In genomic region chr10:87850742-87851205, GRCh38 we compare ENCODE assay signal across 9 cellular contexts. TPM values are rescaled to one million over a fixed set of nuclear protein-coding genes. Genes with fewer than 3 reads are reported as not detected.
DNase-seq lines count a peak whose midpoint lies in the region; ATAC-seq, FAIRE-seq and TF ChIP-seq lines count a peak whose summit lies in the region.
"Had no signal": no experiment of that assay in that cellular context is flagged by ENCODE, and none has a peak within 500 bp of the region (broad histone marks: within the 10 kb centered on the region; RNA-seq: fewer than 3 reads in every experiment).

No MANE protein-coding gene starts in this region.

- H2AFZ ChIP-seq in Loucy (ENCODE audit: low read length), result peak overlapping the region; percentile 49; the same call in 1 of the 2 replicates
- H2AFZ ChIP-seq in K562 (ENCODE audit: low read depth, low read length), result peak overlapping the region; percentile 64

- H3K27me3 ChIP-seq in Loucy (ENCODE audit: insufficient read depth, low read length, poor library complexity, severe bottlenecking) (no peaks in the 10 kb centered on the region), K562 (ENCODE audit: control insufficient read depth in 2 of 2, insufficient read depth in 2 of 2, low read length in 2 of 2) (no peaks in the 10 kb centered on the region)

- H3K79me2 ChIP-seq in Loucy (ENCODE audit: insufficient read depth, low read length) (peaks cover 17% of the 10 kb centered on the region; the same call in 1 of the 2 replicates), K562 (ENCODE audit: control insufficient read depth, insufficient read depth, low read length) (no peaks in the 10 kb centered on the region)

- POLR2A ChIA-PET in K562 (lab: Yijun Ruan, JAX), result no interaction called here

- H3K36me3 Mint-ChIP-seq in T-helper 17 cell (ENCODE audit: low read depth), result no peaks in the 10 kb centered on the region

- H3K9me1 ChIP-seq in K562 (ENCODE audit: control insufficient read depth, insufficient read depth, low read length), result no peaks in the 10 kb centered on the region

- H4K20me1 ChIP-seq in Loucy (ENCODE audit: insufficient read depth, low read length, poor library complexity, severe bottlenecking) (no peaks in the 10 kb centered on the region), K562 (replicated peaks; ENCODE audit: control insufficient read depth, insufficient read depth, low read length) (no peaks in the 10 kb centered on the region)

- no peak for TF ChIP-seq EP300 in K562 (IDR thresholded peaks at IDR 0.05; ENCODE audit: low read length)

- ATAC-seq in T-helper 17 cell, result peak; percentile 85
- peak; percentile 97 for ATAC-seq in K562
- ATAC-seq in HG02798 (IDR thresholded peaks at IDR 0.05; ENCODE audit: poor library complexity, unreplicated experiment), result no peak

- H3K4me1 ChIP-seq in Loucy (ENCODE audit: insufficient read depth, low read length, poor library complexity, severe bottlenecking) (peaks cover 32% of the 10 kb centered on the region), K562 (replicated peaks in 1 of 2; ENCODE audit: control insufficient read depth in 2 of 2, insufficient read depth in 2 of 2, low read length in 2 of 2) (no peaks in the 10 kb centered on the region)

- peak overlapping the region; percentile 53 for H3K4me3 Mint-ChIP-seq in T-helper 17 cell

- H3K4me2 ChIP-seq in Loucy (ENCODE audit: low read depth, low read length, poor library complexity, severe bottlenecking), result peak overlapping the region; percentile 74
- no peak overlapping the region for H3K4me2 ChIP-seq in K562 (ENCODE audit: insufficient read depth, low read length)

- in situ Hi-C loops in K562 (cut with MboI), result loop anchor here (25.0 kb wide), 1 partner anchor 237 kb away; no protein-coding TSS in a partner anchor

- BruUV-seq in K562 (replicated peaks; lab: Mats Ljungman, UMichigan), result no TSS peak

- peak overlapping the region; percentile 11 for H3K27ac Mint-ChIP-seq in T-helper 17 cell

- DNase-seq in DMS 273 (lab: John Stamatoyannopoulos, UW; ENCODE audit: unreplicated experiment), result peak; percentile 69
- DNase-seq in DMS 273 treated with DMSO at 0.1 percent for 48 hours (lab: John Stamatoyannopoulos, UW), result no peak
- peak in 2 of 3 donors; percentile 19 to 28 for DNase-seq in T-helper 17 cell
- DNase-seq in K562 (ENCODE audit: extremely low read depth in 1 of 4, low spot score in 3 of 4), result peak; percentile 14 to 66 (median 30)
- peak; percentile 50 for DNase-seq in inferior parietal cortex (ENCODE audit: extremely low spot score)
- DNase-seq in stimulated activated CD4-positive, alpha-beta T cell treated with anti-CD3 and anti-CD28 coated beads, Interleukin-2, amount 100 ng/mL, for 4 hours (ENCODE audit: low read depth), result peak; percentile 35

- H3K36me3 ChIP-seq in Loucy (ENCODE audit: insufficient read depth, low read length) (no peaks in the 10 kb centered on the region; the same call in 1 of the 2 replicates), K562 (ENCODE audit: control insufficient read depth, insufficient read depth, low read length) (no peaks in the 10 kb centered on the region)

- H3K9ac ChIP-seq in Loucy (ENCODE audit: low read depth, low read length, poor library complexity, severe bottlenecking) (peak overlapping the region; percentile 86), K562 (ENCODE audit: insufficient read depth in 1 of 2, low read depth in 2 of 2, low read length in 2 of 2) (no peak overlapping the region)

- peak; percentile 69 to 79 for TF ChIP-seq RAD21 in K562 (CRISPR knock-in tag; conservative IDR thresholded peaks at IDR 0.05 in 1 of 2, IDR thresholded peaks at IDR 0.05 in 1 of 2)

- peak overlapping the region; percentile 59 for H3K4me3 ChIP-seq in Loucy (ENCODE audit: low read length, poor library complexity, severe bottlenecking)
- no peak overlapping the region for H3K4me3 ChIP-seq in K562

- H3K9me3 ChIP-seq in Loucy (ENCODE audit: insufficient read depth, low read depth, low read length), result no peaks in the 10 kb centered on the region; the same call in 1 of the 2 replicates
- H3K9me3 ChIP-seq in T-helper 17 cell (ENCODE audit: control insufficient read depth, low read length, poor library complexity, severe bottlenecking), result no peaks in the 10 kb centered on the region
- no peaks in the 10 kb centered on the region for H3K9me3 ChIP-seq in K562 (replicated peaks; ENCODE audit: control insufficient read depth, insufficient read depth, low read depth, low read length)

- intact Hi-C loops in K562 (cut with micrococcal nuclease), result loop anchor here (2.0 to 5.0 kb wide), 2 partner anchors 467 to 702 kb away; no protein-coding TSS in a partner anchor

- no peaks in the 10 kb centered on the region for H3K27me3 Mint-ChIP-seq in T-helper 17 cell

- no peak for TF ChIP-seq POLR2A in K562 (conservative IDR thresholded peaks at IDR 0.05)

- H3F3A ChIP-seq in Loucy (ENCODE audit: low read depth), result peaks cover 3% of the 10 kb centered on the region; the same call in 1 of the 2 replicates

- H3K4me1 Mint-ChIP-seq in T-helper 17 cell, result peaks cover 8% of the 10 kb centered on the region

- 17% methylated on average over 5 of the region's 5 CpGs for WGBS in K562 (ENCODE audit: insufficient coverage, low coverage, missing lambda C conversion rate)

- no peak overlapping the region for H3K27ac ChIP-seq in K562 (ENCODE audit: extremely low read depth, low read depth, low read length)

- FAIRE-seq in K562 (lab: Jason Lieb, UNC), result peak; percentile 96
- FAIRE-seq: colon had no signal

- H3K9me2 ChIP-seq in Loucy (replicated peaks; ENCODE audit: low read depth, low read length), result no peaks in the 10 kb centered on the region

- CTCF ChIA-PET in K562 (lab: Yijun Ruan, JAX; ENCODE audit: low intra/inter-chr PET ratio), result interaction anchor here (0.6 kb wide), 4 partner anchors 264 to 732 kb away, joined by 3 read pairs; partner anchors contain the start of gene RNLS

- TF ChIP-seq CTCF in Loucy (conservative IDR thresholded peaks at IDR 0.05; ENCODE audit: low read length) (peak; percentile 88), K562 (IDR thresholded peaks at IDR 0.05 in 2 of 3, conservative IDR thresholded peaks at IDR 0.05 in 1 of 3; ENCODE audit: insufficient read depth in 2 of 3, low read depth in 1 of 3, low read length in 3 of 3) (peak; percentile 62 to 66 (median 63))

RNA-seq across cellular contexts. Expression of gene KLLN, which starts 12.6 kb away (rescaled TPM):
- total RNA-seq in T-helper 17 cell (under 1 TPM; 0.21 to 0.55 TPM), K562 (2014; rRNA removed) (0.09 and 0.41 TPM in 2 replicates), K562 (2014; rRNA removed; fragmentation: Illumina TruSeq; extraction: Trizol) (0.22 and 0.29 TPM in 2 replicates), K562 (2015; rRNA removed; fragmentation: Illumina TruSeq; extraction: Trizol) (0.25 and 0.34 TPM in 2 replicates), K562 (2021) (0.25 and 0.40 TPM in 2 replicates)
- total RNA-seq in K562 (2011; cell fraction: chromatin; rRNA removed; ENCODE audit: low replicate concordance), result 0.42 and 0.51 TPM in 2 replicates
- total RNA-seq in K562 (2011; cell fraction: nucleolus; rRNA removed), result 0.39 and 0.50 TPM in 2 replicates
- total RNA-seq in K562 (2011; cell fraction: nucleoplasm; rRNA removed), result 0.37 and 0.84 TPM in 2 replicates
- polyA plus RNA-seq in K562 (2011; rRNA removed) (0.07 and 0.08 TPM in 2 replicates), K562 (2014; fragmentation: Illumina TruSeq; extraction: Trizol) (0.22 and 0.29 TPM in 2 replicates), K562 (2014; fragmentation: Nextera tagmentation; extraction: Ambion mirVana) (under 1 TPM; 0.29 to 0.35 TPM), K562 (2014; rRNA removed) (0.08 and 0.32 TPM in 2 replicates)
- polyA plus RNA-seq in K562 (2011; cell fraction: cytosol; rRNA removed), result 0.10 and 0.12 TPM in 2 replicates
- polyA plus RNA-seq in K562 (2011; cell fraction: nucleus; rRNA removed), result 0.07 and 0.08 TPM in 2 replicates
- 0.21 and 0.44 TPM in 2 replicates for polyA plus RNA-seq in K562 (2012)
- 0.18 and 0.24 TPM in 2 replicates for polyA minus RNA-seq in K562 (2011; rRNA and poly(A)+ RNA removed)
- polyA minus RNA-seq in K562 (2011; cell fraction: cytosol; rRNA and poly(A)+ RNA removed), result not detected in 2 replicates
- 0.54 and 0.89 TPM in 2 replicates for polyA minus RNA-seq in K562 (2011; cell fraction: nucleus; rRNA and poly(A)+ RNA removed)

RNA-seq across cellular contexts. Expression of gene PTEN, which starts 12.7 kb away (rescaled TPM):
- total RNA-seq in T-helper 17 cell (10 to 100 TPM; 84.9 to 89.3 TPM), K562 (2014; rRNA removed) (16.9 and 22.2 TPM in 2 replicates), K562 (2014; rRNA removed; fragmentation: Illumina TruSeq; extraction: Trizol) (56.9 and 58.5 TPM in 2 replicates), K562 (2015; rRNA removed; fragmentation: Illumina TruSeq; extraction: Trizol) (52.7 and 56.4 TPM in 2 replicates), K562 (2021) (25.0 and 28.4 TPM in 2 replicates)
- total RNA-seq in K562 (2011; cell fraction: chromatin; rRNA removed; ENCODE audit: low replicate concordance), result 26.5 and 143 TPM in 2 replicates
- 16.0 and 23.8 TPM in 2 replicates for total RNA-seq in K562 (2011; cell fraction: nucleolus; rRNA removed)
- 61.3 and 94.4 TPM in 2 replicates for total RNA-seq in K562 (2011; cell fraction: nucleoplasm; rRNA removed)
- polyA plus RNA-seq in K562 (2011; rRNA removed) (24.2 and 25.0 TPM in 2 replicates), K562 (2014; fragmentation: Illumina TruSeq; extraction: Trizol) (15.6 and 15.7 TPM in 2 replicates), K562 (2014; fragmentation: Nextera tagmentation; extraction: Ambion mirVana) (10 to 100 TPM in 1 of 2 experiments, 1 to 10 TPM in 1; 8.4 to 12.8 TPM), K562 (2014; rRNA removed) (13.1 and 18.5 TPM in 2 replicates)
- polyA plus RNA-seq in K562 (2011; cell fraction: cytosol; rRNA removed), result 3.4 and 4.9 TPM in 2 replicates
- polyA plus RNA-seq in K562 (2011; cell fraction: nucleus; rRNA removed), result 12.9 and 20.9 TPM in 2 replicates
- polyA plus RNA-seq in K562 (2012), result 17.3 and 29.7 TPM in 2 replicates
- polyA minus RNA-seq in K562 (2011; rRNA and poly(A)+ RNA removed), result 78.7 and 109 TPM in 2 replicates
- polyA minus RNA-seq in K562 (2011; cell fraction: cytosol; rRNA and poly(A)+ RNA removed), result 24.5 and 44.1 TPM in 2 replicates
- 54.4 and 127 TPM in 2 replicates for polyA minus RNA-seq in K562 (2011; cell fraction: nucleus; rRNA and poly(A)+ RNA removed)

RNA-seq across cellular contexts. Expression of gene ATAD1, which starts 32.7 kb away (rescaled TPM):
- total RNA-seq in T-helper 17 cell (10 to 100 TPM; 25.1 to 32.2 TPM), K562 (2014; rRNA removed) (11.3 and 13.9 TPM in 2 replicates), K562 (2014; rRNA removed; fragmentation: Illumina TruSeq; extraction: Trizol) (33.8 and 42.0 TPM in 2 replicates), K562 (2015; rRNA removed; fragmentation: Illumina TruSeq; extraction: Trizol) (24.5 and 26.8 TPM in 2 replicates), K562 (2021) (28.9 and 33.2 TPM in 2 replicates)
- total RNA-seq in K562 (2011; cell fraction: chromatin; rRNA removed; ENCODE audit: low replicate concordance), result 26.9 and 67.3 TPM in 2 replicates
- total RNA-seq in K562 (2011; cell fraction: nucleolus; rRNA removed), result 14.2 and 17.1 TPM in 2 replicates
- total RNA-seq in K562 (2011; cell fraction: nucleoplasm; rRNA removed), result 30.2 and 34.9 TPM in 2 replicates
- polyA plus RNA-seq in K562 (2011; rRNA removed) (23.6 and 30.4 TPM in 2 replicates), K562 (2014; fragmentation: Illumina TruSeq; extraction: Trizol) (21.6 and 26.8 TPM in 2 replicates), K562 (2014; fragmentation: Nextera tagmentation; extraction: Ambion mirVana) (10 to 100 TPM; 27.3 to 31.0 TPM), K562 (2014; rRNA removed) (16.9 and 18.9 TPM in 2 replicates)
- polyA plus RNA-seq in K562 (2011; cell fraction: cytosol; rRNA removed), result 4.1 and 10.3 TPM in 2 replicates
- 5.6 and 8.9 TPM in 2 replicates for polyA plus RNA-seq in K562 (2011; cell fraction: nucleus; rRNA removed)
- polyA plus RNA-seq in K562 (2012), result 16.8 and 18.9 TPM in 2 replicates
- 39.5 and 40.0 TPM in 2 replicates for polyA minus RNA-seq in K562 (2011; rRNA and poly(A)+ RNA removed)
- 12.5 and 15.4 TPM in 2 replicates for polyA minus RNA-seq in K562 (2011; cell fraction: cytosol; rRNA and poly(A)+ RNA removed)
- polyA minus RNA-seq in K562 (2011; cell fraction: nucleus; rRNA and poly(A)+ RNA removed), result 9.7 and 16.1 TPM in 2 replicates
